ENCODE assay signal across 1 cellular context in the genomic region with DNA sequence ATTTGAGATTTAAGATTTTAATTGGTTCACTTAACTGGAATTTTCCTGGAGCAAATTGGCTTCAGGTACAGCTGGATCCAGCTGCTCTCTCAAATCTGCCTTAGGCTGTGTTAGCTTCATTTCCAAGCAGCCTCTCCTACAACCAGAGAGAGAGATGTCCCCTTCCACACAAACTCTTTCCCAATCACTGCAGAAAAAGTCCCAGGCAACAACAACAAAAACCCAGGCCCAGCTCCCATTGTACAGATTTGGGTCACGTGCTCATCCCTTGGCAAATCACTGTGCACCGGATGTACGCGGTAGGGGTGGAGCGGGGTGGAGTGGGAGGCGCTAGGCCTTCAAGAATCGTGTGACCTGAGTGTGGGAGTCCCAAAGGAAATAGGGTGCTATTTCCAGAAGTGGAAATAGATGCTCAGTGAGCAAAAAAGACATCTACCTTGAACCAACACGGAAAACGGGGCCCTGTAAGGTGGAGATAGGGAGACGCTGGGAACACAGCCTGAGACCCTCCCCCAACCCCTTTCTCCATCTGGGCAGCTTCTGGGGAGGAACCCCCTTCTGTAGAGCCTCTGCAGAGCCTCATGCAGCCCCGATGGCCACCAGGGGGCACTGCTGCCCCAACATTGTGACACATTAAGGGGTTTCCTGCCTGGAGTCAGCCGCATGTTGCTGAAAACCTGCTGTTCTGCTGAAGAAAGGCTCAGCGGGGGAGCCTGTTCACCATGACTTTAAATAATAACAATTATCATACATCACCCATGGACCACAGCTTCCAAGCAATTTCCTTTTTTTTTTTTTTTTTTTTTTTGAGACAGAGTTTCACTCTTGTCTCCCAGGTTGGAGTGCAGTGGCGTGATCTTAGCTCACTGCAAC.
TF ChIP-seq lines count a peak whose summit lies in the region.

No MANE protein-coding gene starts in this region.

TF ChIP-seq in K562, 482 proteins besides CTCF, POLR2A, EP300 and RAD21 (continued from another document):
- TF ChIP-seq, protein P1, sequence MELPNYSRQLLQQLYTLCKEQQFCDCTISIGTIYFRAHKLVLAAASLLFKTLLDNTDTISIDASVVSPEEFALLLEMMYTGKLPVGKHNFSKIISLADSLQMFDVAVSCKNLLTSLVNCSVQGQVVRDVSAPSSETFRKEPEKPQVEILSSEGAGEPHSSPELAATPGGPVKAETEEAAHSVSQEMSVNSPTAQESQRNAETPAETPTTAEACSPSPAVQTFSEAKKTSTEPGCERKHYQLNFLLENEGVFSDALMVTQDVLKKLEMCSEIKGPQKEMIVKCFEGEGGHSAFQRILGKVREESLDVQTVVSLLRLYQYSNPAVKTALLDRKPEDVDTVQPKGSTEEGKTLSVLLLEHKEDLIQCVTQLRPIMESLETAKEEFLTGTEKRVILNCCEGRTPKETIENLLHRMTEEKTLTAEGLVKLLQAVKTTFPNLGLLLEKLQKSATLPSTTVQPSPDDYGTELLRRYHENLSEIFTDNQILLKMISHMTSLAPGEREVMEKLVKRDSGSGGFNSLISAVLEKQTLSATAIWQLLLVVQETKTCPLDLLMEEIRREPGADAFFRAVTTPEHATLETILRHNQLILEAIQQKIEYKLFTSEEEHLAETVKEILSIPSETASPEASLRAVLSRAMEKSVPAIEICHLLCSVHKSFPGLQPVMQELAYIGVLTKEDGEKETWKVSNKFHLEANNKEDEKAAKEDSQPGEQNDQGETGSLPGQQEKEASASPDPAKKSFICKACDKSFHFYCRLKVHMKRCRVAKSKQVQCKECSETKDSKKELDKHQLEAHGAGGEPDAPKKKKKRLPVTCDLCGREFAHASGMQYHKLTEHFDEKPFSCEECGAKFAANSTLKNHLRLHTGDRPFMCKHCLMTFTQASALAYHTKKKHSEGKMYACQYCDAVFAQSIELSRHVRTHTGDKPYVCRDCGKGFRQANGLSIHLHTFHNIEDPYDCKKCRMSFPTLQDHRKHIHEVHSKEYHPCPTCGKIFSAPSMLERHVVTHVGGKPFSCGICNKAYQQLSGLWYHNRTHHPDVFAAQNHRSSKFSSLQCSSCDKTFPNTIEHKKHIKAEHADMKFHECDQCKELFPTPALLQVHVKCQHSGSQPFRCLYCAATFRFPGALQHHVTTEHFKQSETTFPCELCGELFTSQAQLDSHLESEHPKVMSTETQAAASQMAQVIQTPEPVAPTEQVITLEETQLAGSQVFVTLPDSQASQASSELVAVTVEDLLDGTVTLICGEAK (IDR thresholded peaks at IDR 0.05): peak; percentile 53
- TF ChIP-seq, protein P1 (CRISPR knock-in tag; IDR thresholded peaks at IDR 0.05): no peak
- TF ChIP-seq ATF7 (IDR thresholded peaks at IDR 0.05): peak; percentile 42; the same call in 1 of the 2 replicates
- TF ChIP-seq PHTF2 (CRISPR knock-in tag; IDR thresholded peaks at IDR 0.05): no peak
- no peak for TF ChIP-seq CREB5 (CRISPR knock-in tag; IDR thresholded peaks at IDR 0.05)
- TF ChIP-seq ZMIZ1 (IDR thresholded peaks at IDR 0.05; ENCODE audit: low read depth in 2 of 2, low read length in 2 of 2): peak; percentile 17 to 40; a peak in 1 of 4 replicates
- TF ChIP-seq TOE1 (IDR thresholded peaks at IDR 0.05; ENCODE audit: borderline replicate concordance): peak; percentile 98
- TF ChIP-seq TOE1 (CRISPR knock-in tag; IDR thresholded peaks at IDR 0.05; ENCODE audit: borderline replicate concordance, low read depth): no peak
- peak; percentile 45 for TF ChIP-seq BHLHE40 (IDR thresholded peaks at IDR 0.05; ENCODE audit: low read length)
- TF ChIP-seq FOXA3 (CRISPR knock-in tag; conservative IDR thresholded peaks at IDR 0.05 in 1 of 2, IDR thresholded peaks at IDR 0.05 in 1 of 2): no peak
- TF ChIP-seq DACH1 (IDR thresholded peaks at IDR 0.05; ENCODE audit: partially characterized antibody): no peak
- TF ChIP-seq POLR2G (IDR thresholded peaks at IDR 0.05; ENCODE audit: low read depth, low read length): no peak
- no peak for TF ChIP-seq PTRF (tag; IDR thresholded peaks at IDR 0.05)
TF ChIP-seq in K562: peak in this region for 63.
